ENCODE assay signal across 8 cellular contexts in the genomic region with DNA sequence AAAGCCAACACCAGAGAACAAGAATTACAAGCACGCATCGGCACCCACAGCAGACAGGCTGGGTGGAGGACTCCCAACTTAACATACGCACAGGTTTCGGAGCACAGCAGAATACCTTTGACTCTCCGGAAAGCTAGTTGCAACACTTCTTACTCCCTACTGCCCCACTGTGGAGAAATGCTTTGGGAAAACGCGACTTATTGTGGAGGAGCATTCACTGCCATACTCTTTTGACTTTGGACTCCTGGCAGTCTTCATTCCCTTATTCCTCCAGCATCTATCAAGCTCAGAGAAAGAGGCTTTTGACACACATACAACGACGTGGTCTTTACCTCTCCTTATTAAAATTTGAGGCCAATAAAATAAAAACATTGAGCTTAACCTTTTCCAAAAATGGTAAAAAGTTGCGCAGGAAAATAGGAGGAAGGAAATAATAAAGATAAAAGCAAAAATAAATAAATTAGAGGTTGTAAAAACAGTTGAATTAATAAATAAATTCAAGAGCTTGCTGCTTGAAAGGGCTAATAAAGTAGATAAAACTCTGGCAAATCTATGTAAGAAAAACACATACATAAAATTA. TPM values are rescaled to one million over a fixed set of nuclear protein-coding genes. Genes with fewer than 3 reads are reported as not detected.
A peak's percentile ranks its signal among the peaks of the same experiment; 100 is the strongest.
DNase-seq lines count a peak whose midpoint lies in the region; ATAC-seq and TF ChIP-seq lines count a peak whose summit lies in the region.

No MANE protein-coding gene starts in this region.

- no peaks in the 10 kb centered on the region for H3K27me3 ChIP-seq in foreskin keratinocyte

- H3K4me3 Mint-ChIP-seq in osteocyte (ENCODE audit: unreplicated experiment), result peak overlapping the region; percentile 56

- peaks cover 7% of the 10 kb centered on the region for H3K4me1 Mint-ChIP-seq in osteocyte (ENCODE audit: unreplicated experiment)

- H3K36me3 Mint-ChIP-seq in osteocyte (ENCODE audit: unreplicated experiment), result no peaks in the 10 kb centered on the region

- H3K27me3 Mint-ChIP-seq in osteocyte (ENCODE audit: unreplicated experiment), result peaks cover 9% of the 10 kb centered on the region

- H3K27ac ChIP-seq in foreskin keratinocyte, result no peak overlapping the region

- DNase-seq in DMS 273 (lab: John Stamatoyannopoulos, UW; ENCODE audit: unreplicated experiment), result peak; percentile 73
- DNase-seq in DMS 273 treated with DMSO at 0.1 percent for 48 hours (lab: John Stamatoyannopoulos, UW), result no peak
- DNase-seq in HuH-7.5 (ENCODE audit: low spot score), result peak; percentile 6
- peak; percentile 5 for DNase-seq in activated T-cell treated with anti-CD3 and anti-CD28 coated beads for 48 hours (ENCODE audit: low read depth)
- DNase-seq in foreskin keratinocyte, result peak; percentile 13 to 34
- no peak for DNase-seq in osteocyte (ENCODE audit: extremely low spot score, unreplicated experiment)

- no peaks in the 10 kb centered on the region for H3K4me1 ChIP-seq in foreskin keratinocyte

- peak; percentile 61 for TF ChIP-seq CTCF in foreskin keratinocyte (conservative IDR thresholded peaks at IDR 0.05)
- TF ChIP-seq CTCF in osteocyte (IDR thresholded peaks at IDR 0.05), result peak; percentile 82

- no peaks in the 10 kb centered on the region for H3K9me3 Mint-ChIP-seq in osteocyte (ENCODE audit: unreplicated experiment)

- ATAC-seq in foreskin keratinocyte (peak; percentile 79), HG02678 (IDR thresholded peaks at IDR 0.05; ENCODE audit: unreplicated experiment) (no peak), HG02938 (IDR thresholded peaks at IDR 0.05; ENCODE audit: unreplicated experiment) (no peak)

- H3K27ac Mint-ChIP-seq in osteocyte (ENCODE audit: unreplicated experiment), result no peak overlapping the region

RNA-seq across cellular contexts. Expression of gene GPC3, which starts 41.4 kb away (rescaled TPM):
- total RNA-seq in foreskin keratinocyte (0.10 and 0.11 TPM in 2 replicates), osteocyte (18.6 and 19.6 TPM in 2 replicates)
- 0.06 and 0.14 TPM in 2 replicates for polyA plus RNA-seq in foreskin keratinocyte

Comparison
In these comparisons a context has a peak if more than half of its experiments do, and no peak if none do; other contexts are left out.
1. DNase-seq: peak in DMS 273 (single experiment), HuH-7.5 (single experiment), activated T-cell treated with anti-CD3 and anti-CD28 coated beads for 48 hours (single experiment) and foreskin keratinocyte (2 of 2); none in DMS 273 treated with DMSO at 0.1 percent for 48 hours (single experiment) and osteocyte (single experiment).
2. RNA of gene GPC3, which starts 41.4 kb away (total RNA-seq): 18.6 to 19.6 TPM in osteocyte; 0.10 to 0.11 TPM in foreskin keratinocyte; every median in the first group is over 10 times any median in the second.